Comparison of ENCODE assay signal across 11 cellular contexts in genomic region chr9:86816868-86817267, GRCh38.
"Had no signal": no experiment of that assay in that cellular context is flagged by ENCODE, and none has a peak within 500 bp of the region (broad histone marks: within the 10 kb centered on the region; RNA-seq: fewer than 3 reads in every experiment).

No MANE protein-coding gene starts in this region.

- H3K4me1 ChIP-seq: HAP-1 had no signal

- H2AFZ ChIP-seq: GM23248, GM23338 had no signal

- H3K4me3 ChIP-seq: GM23248, GM23338, HAP-1 had no signal

- H3K36me3 ChIP-seq: HAP-1 had no signal

- FAIRE-seq: H1, H54 had no signal

- ATAC-seq: GM23338, HCT116 had no signal

- DNase-seq: GM23248, GOT3, H7, H9, HCEC 1CT, HFFc6 had no signal

- H3K9me3 ChIP-seq: HAP-1 had no signal

- H3K27ac ChIP-seq: GM23248 had no signal

- H3K9ac ChIP-seq: GM23248 had no signal

- H3K4me2 ChIP-seq: GM23338 had no signal
